In genomic region chr22:24564376-24565058, GRCh38 we compare ENCODE assay signal across 13 cellular contexts. TPM values are rescaled to one million over a fixed set of nuclear protein-coding genes. Genes with fewer than 3 reads are reported as not detected.
A peak's percentile ranks its signal among the peaks of the same experiment; 100 is the strongest.
DNase-seq lines count a peak whose midpoint lies in the region; ATAC-seq, FAIRE-seq and TF ChIP-seq lines count a peak whose summit lies in the region.
"Had no signal": no experiment of that assay in that cellular context is flagged by ENCODE, and none has a peak within 500 bp of the region (broad histone marks: within the 10 kb centered on the region; RNA-seq: fewer than 3 reads in every experiment).

No MANE protein-coding gene starts in this region.

- DNase-seq in activated T-cell treated with anti-CD3 and anti-CD28 coated beads, Interleukin-2, amount 50 U/mL, for 24 hours, result no peak
- no peak for DNase-seq in activated T-cell treated with anti-CD3 and anti-CD28 coated beads for 4 hours
- peak; percentile 36 for DNase-seq in hepatocyte (ENCODE audit: low spot score)
- no peak for DNase-seq in stimulated activated naive B cell treated with anti-CD40 and anti-IgM and Interleukin-4, amounts not matched to agents 10 μg/mL and 1 μg/mL and 100 μg/mL, for 72 hours
- no peak for DNase-seq in type B pancreatic cell (ENCODE audit: extremely low spot score, unreplicated experiment)
- no peak for DNase-seq in D721Med (ENCODE audit: insufficient read length, low spot score)
- no peak for DNase-seq in G401 (ENCODE audit: low spot score)
- DNase-seq: NCI-H510A treated with DMSO at 0.1 percent for 48 hours, thyroid gland had no signal

- FAIRE-seq in D721Med (lab: Jason Lieb, UNC), result no peak

- peak overlapping the region; percentile 37 for H3K4me2 ChIP-seq in hepatocyte

- in situ Hi-C loops in G401 (cut with HindIII; ENCODE audit: low sequenced_read_pairs), result no loop called here

- no peaks in the 10 kb centered on the region for H3K9me3 Mint-ChIP-seq in activated T-cell treated with anti-CD3 and anti-CD28 coated beads, Interleukin-2, amount 50 U/mL, for 24 hours
- no peaks in the 10 kb centered on the region for H3K9me3 Mint-ChIP-seq in brain
- H3K9me3 Mint-ChIP-seq in stimulated activated naive B cell treated with anti-CD40 and anti-IgM and Interleukin-4, amounts not matched to agents 10 μg/mL and 1 μg/mL and 100 μg/mL, for 72 hours, result no peaks in the 10 kb centered on the region
- no peaks in the 10 kb centered on the region for H3K9me3 Mint-ChIP-seq in type B pancreatic cell
- H3K9me3 Mint-ChIP-seq: activated T-helper 1 cell treated with anti-CD3 and anti-CD28 coated beads, Interleukin-12 subunit alpha, Interleukin-12 subunit beta, Interleukin-2, Interleukin-4 antibody, amounts not matched to agents 30 ng/mL and 10 ng/mL and 1 ng/mL, durations not matched to agents 14 hours and 24 hours and 36 hours; dendritic cell treated with granulocyte-macrophage colony-stimulating factor and Interleukin-4, amounts not matched to agents 40 ng/mL and 50 ng/mL, for 4 days had no signal

- no peaks in the 10 kb centered on the region for H3K36me3 ChIP-seq in hepatocyte (replicated peaks; ENCODE audit: insufficient read depth, low read depth)

- WGBS in hepatocyte (ENCODE audit: low lambda C conversion rate, missing lambda C conversion rate), result 57% methylated on average over 2 of the region's 2 CpGs

- no peaks in the 10 kb centered on the region for H3K9me2 ChIP-seq in hepatocyte (replicated peaks; ENCODE audit: insufficient read depth)

- peak overlapping the region; percentile 72 for H3K27ac ChIP-seq in hepatocyte
- H3K27ac ChIP-seq: thyroid gland, VCaP had no signal

- H3K4me3 ChIP-seq in hepatocyte, result no peak overlapping the region
- H3K4me3 ChIP-seq: thyroid gland had no signal

- peaks cover 12% of the 10 kb centered on the region for H3K4me1 ChIP-seq in hepatocyte (ENCODE audit: insufficient read depth)

- no peak for ATAC-seq in stimulated activated naive B cell treated with anti-CD40 and anti-IgM and Interleukin-4, amounts not matched to agents 10 μg/mL and 1 μg/mL and 100 μg/mL, for 72 hours (replicated peaks)

- H3K36me3 Mint-ChIP-seq in activated T-cell treated with anti-CD3 and anti-CD28 coated beads, Interleukin-2, amount 50 U/mL, for 24 hours (ENCODE audit: low read depth), result peaks cover 82% of the 10 kb centered on the region
- H3K36me3 Mint-ChIP-seq in brain, result peaks cover 36% of the 10 kb centered on the region
- H3K36me3 Mint-ChIP-seq in stimulated activated naive B cell treated with anti-CD40 and anti-IgM and Interleukin-4, amounts not matched to agents 10 μg/mL and 1 μg/mL and 100 μg/mL, for 72 hours, result peaks cover 15 to 30% of the 10 kb centered on the region in 2 donors
- peaks cover 9% of the 10 kb centered on the region for H3K36me3 Mint-ChIP-seq in type B pancreatic cell

- H3K4me1 Mint-ChIP-seq in activated T-cell treated with anti-CD3 and anti-CD28 coated beads, Interleukin-2, amount 50 U/mL, for 24 hours (ENCODE audit: low read depth), result peaks cover 49% of the 10 kb centered on the region
- H3K4me1 Mint-ChIP-seq in brain (peaks cover 44% of the 10 kb centered on the region), type B pancreatic cell (ENCODE audit: unreplicated experiment) (peaks cover 12% of the 10 kb centered on the region)
- H3K4me1 Mint-ChIP-seq in stimulated activated naive B cell treated with anti-CD40 and anti-IgM and Interleukin-4, amounts not matched to agents 10 μg/mL and 1 μg/mL and 100 μg/mL, for 72 hours, result peaks cover 24 to 48% of the 10 kb centered on the region in 2 donors

- no peak overlapping the region for H3K4me3 Mint-ChIP-seq in activated T-cell treated with anti-CD3 and anti-CD28 coated beads, Interleukin-2, amount 50 U/mL, for 24 hours
- H3K4me3 Mint-ChIP-seq in brain (peak overlapping the region in 2 of 5 experiments; percentile 18 to 44), type B pancreatic cell (no peak overlapping the region)
- H3K4me3 Mint-ChIP-seq in stimulated activated naive B cell treated with anti-CD40 and anti-IgM and Interleukin-4, amounts not matched to agents 10 μg/mL and 1 μg/mL and 100 μg/mL, for 72 hours, result no peak overlapping the region
- H3K4me3 Mint-ChIP-seq: activated T-helper 1 cell treated with anti-CD3 and anti-CD28 coated beads, Interleukin-12 subunit alpha, Interleukin-12 subunit beta, Interleukin-2, Interleukin-4 antibody, amounts not matched to agents 30 ng/mL and 10 ng/mL and 1 ng/mL, durations not matched to agents 14 hours and 24 hours and 36 hours; dendritic cell treated with granulocyte-macrophage colony-stimulating factor and Interleukin-4, amounts not matched to agents 40 ng/mL and 50 ng/mL, for 4 days had no signal

- H3K9me3 ChIP-seq in hepatocyte (ENCODE audit: low read depth), result no peaks in the 10 kb centered on the region
- H3K9me3 ChIP-seq: thyroid gland had no signal

- no peaks in the 10 kb centered on the region for H3K27me3 ChIP-seq in hepatocyte
- H3K27me3 ChIP-seq: thyroid gland had no signal

- H2AFZ ChIP-seq in hepatocyte, result no peak overlapping the region

- H3K27ac Mint-ChIP-seq in activated T-cell treated with anti-CD3 and anti-CD28 coated beads, Interleukin-2, amount 50 U/mL, for 24 hours, result peak overlapping the region; percentile 71
- H3K27ac Mint-ChIP-seq in brain, result peak overlapping the region; percentile 21 to 77 (median 66)
- H3K27ac Mint-ChIP-seq in stimulated activated naive B cell treated with anti-CD40 and anti-IgM and Interleukin-4, amounts not matched to agents 10 μg/mL and 1 μg/mL and 100 μg/mL, for 72 hours, result peak overlapping the region; percentile 77
- H3K27ac Mint-ChIP-seq in type B pancreatic cell, result no peak overlapping the region
- H3K27ac Mint-ChIP-seq: activated T-helper 1 cell treated with anti-CD3 and anti-CD28 coated beads, Interleukin-12 subunit alpha, Interleukin-12 subunit beta, Interleukin-2, Interleukin-4 antibody, amounts not matched to agents 30 ng/mL and 10 ng/mL and 1 ng/mL, durations not matched to agents 14 hours and 24 hours and 36 hours; dendritic cell treated with granulocyte-macrophage colony-stimulating factor and Interleukin-4, amounts not matched to agents 40 ng/mL and 50 ng/mL, for 4 days had no signal

- peaks cover 39% of the 10 kb centered on the region for H4K20me1 ChIP-seq in hepatocyte (ENCODE audit: insufficient read depth, poor library complexity, severe bottlenecking)

- H3K27me3 Mint-ChIP-seq in activated T-cell treated with anti-CD3 and anti-CD28 coated beads, Interleukin-2, amount 50 U/mL, for 24 hours, result no peaks in the 10 kb centered on the region
- no peaks in the 10 kb centered on the region for H3K27me3 Mint-ChIP-seq in brain
- H3K27me3 Mint-ChIP-seq in stimulated activated naive B cell treated with anti-CD40 and anti-IgM and Interleukin-4, amounts not matched to agents 10 μg/mL and 1 μg/mL and 100 μg/mL, for 72 hours, result no peaks in the 10 kb centered on the region
- no peaks in the 10 kb centered on the region for H3K27me3 Mint-ChIP-seq in type B pancreatic cell
- H3K27me3 Mint-ChIP-seq: dendritic cell treated with granulocyte-macrophage colony-stimulating factor and Interleukin-4, amounts not matched to agents 40 ng/mL and 50 ng/mL, for 4 days had no signal

- TF ChIP-seq CTCF in brain (conservative IDR thresholded peaks at IDR 0.05) (no peak), hepatocyte (IDR thresholded peaks at IDR 0.05; ENCODE audit: poor library complexity) (no peak), type B pancreatic cell (conservative IDR thresholded peaks at IDR 0.05) (no peak), D721Med (IDR thresholded peaks at IDR 0.05; ENCODE audit: insufficient read depth, missing control alignments) (no peak)

- peaks cover 92% of the 10 kb centered on the region for H3K79me2 ChIP-seq in hepatocyte

RNA-seq across cellular contexts. Expression of gene SNRPD3, which starts 8.7 kb away (rescaled TPM):
- polyA plus RNA-seq in brain (ENCODE audit: insufficient read depth, low read depth, low replicate concordance) (130 TPM), hepatocyte (120 and 122 TPM in 2 replicates)
- total RNA-seq in hepatocyte (145 and 185 TPM in 2 replicates), type B pancreatic cell (ENCODE audit: low replicate concordance) (107 and 114 TPM in 2 replicates)
- total RNA-seq in G401 (2014; rRNA removed; shearing (Covaris generic)), result 178 and 183 TPM in 2 replicates

RNA-seq across cellular contexts. Expression of gene GUCD1, which starts 9.6 kb away (rescaled TPM):
- polyA plus RNA-seq in brain (ENCODE audit: insufficient read depth, low read depth, low replicate concordance), result 91.5 TPM
- total RNA-seq in hepatocyte, result 143 and 149 TPM in 2 replicates
- 84.9 and 102 TPM in 2 replicates for polyA plus RNA-seq in hepatocyte
- 81.8 and 98.0 TPM in 2 replicates for total RNA-seq in type B pancreatic cell (ENCODE audit: low replicate concordance)
- 84.2 and 144 TPM in 2 replicates for total RNA-seq in G401 (2014; rRNA removed; shearing (Covaris generic))

RNA-seq across cellular contexts. Expression of gene LRRC75B, which starts 28.4 kb away (rescaled TPM):
- polyA plus RNA-seq in brain (ENCODE audit: insufficient read depth, low read depth, low replicate concordance) (14.5 TPM), hepatocyte (34.5 and 38.2 TPM in 2 replicates)
- total RNA-seq in hepatocyte (16.7 and 19.5 TPM in 2 replicates), type B pancreatic cell (ENCODE audit: low replicate concordance) (6.5 and 18.6 TPM in 2 replicates)
- total RNA-seq in G401 (2014; rRNA removed; shearing (Covaris generic)), result 19.3 and 31.3 TPM in 2 replicates

RNA-seq across cellular contexts. Expression of gene GGT1, which starts 38.5 kb away (rescaled TPM):
- 5.1 TPM for polyA plus RNA-seq in brain (ENCODE audit: insufficient read depth, low read depth, low replicate concordance)
- total RNA-seq in hepatocyte, result 59.4 and 80.7 TPM in 2 replicates
- polyA plus RNA-seq in hepatocyte, result 81.0 and 104 TPM in 2 replicates
- 4.2 and 8.7 TPM in 2 replicates for total RNA-seq in type B pancreatic cell (ENCODE audit: low replicate concordance)
- 99.6 and 109 TPM in 2 replicates for total RNA-seq in G401 (2014; rRNA removed; shearing (Covaris generic))
